12 cellular contexts compared by ENCODE assay signal in genomic region chr9:83218411-83219090, GRCh38.
DNase-seq lines count a peak whose midpoint lies in the region; ATAC-seq and TF ChIP-seq lines count a peak whose summit lies in the region.
"Had no signal": no experiment of that assay in that cellular context is flagged by ENCODE, and none has a peak within 500 bp of the region (broad histone marks: within the 10 kb centered on the region; RNA-seq: fewer than 3 reads in every experiment).

No MANE protein-coding gene starts in this region.

- H3K27me3 Mint-ChIP-seq in effector memory CD8-positive, alpha-beta T cell: peaks cover 34 to 63% of the 10 kb centered on the region in 2 donors
- H3K27me3 Mint-ChIP-seq in activated CD4-positive, alpha-beta memory T cell treated with anti-CD3 and anti-CD28 coated beads for 36 hours: peaks cover 25% of the 10 kb centered on the region
- H3K27me3 Mint-ChIP-seq in stimulated activated naive CD8-positive, alpha-beta T cell treated with anti-CD3 and anti-CD28 coated beads, Interleukin-15, amount 100 ng/mL, for 72 hours: peaks cover 63% of the 10 kb centered on the region

- H3K4me2 ChIP-seq in neural cell (ENCODE audit: low read length): no peak overlapping the region

- TF ChIP-seq POLR2A in upper lobe of left lung (IDR thresholded peaks at IDR 0.05): no peak

- ATAC-seq in left ventricle myocardium superior (no peak), upper lobe of left lung (ENCODE audit: low FRiP score in 2 of 2) (no peak), HG03520 (IDR thresholded peaks at IDR 0.05; ENCODE audit: unreplicated experiment) (no peak)
- no peak for ATAC-seq in effector memory CD8-positive, alpha-beta T cell (replicated peaks)
- ATAC-seq in stimulated activated naive CD8-positive, alpha-beta T cell treated with anti-CD3 and anti-CD28 coated beads, Interleukin-15, amount 100 ng/mL, for 72 hours: no peak

- H3K27ac ChIP-seq in cardiac muscle cell (no peak overlapping the region), neural cell (ENCODE audit: low read length) (no peak overlapping the region), upper lobe of left lung (no peak overlapping the region)
- H3K27ac ChIP-seq: brain microvascular endothelial cell had no signal

- intact Hi-C loops in left ventricle myocardium superior (cut with micrococcal nuclease): loop anchor here (5.0 to 10.0 kb wide), 2 partner anchors 116 to 324 kb away; no protein-coding TSS in a partner anchor
- intact Hi-C loops in activated CD4-positive, alpha-beta memory T cell treated with anti-CD3 and anti-CD28 coated beads for 36 hours (cut with micrococcal nuclease): no loop called here

- DNase-seq in cardiac muscle cell (ENCODE audit: low read depth in 1 of 2, low spot score in 1 of 2) (no peak), left ventricle myocardium superior (no peak), upper lobe of left lung (no peak)
- no peak for DNase-seq in effector memory CD8-positive, alpha-beta T cell
- no peak for DNase-seq in activated CD4-positive, alpha-beta memory T cell treated with anti-CD3 and anti-CD28 coated beads for 36 hours
- no peak for DNase-seq in stimulated activated naive CD8-positive, alpha-beta T cell treated with anti-CD3 and anti-CD28 coated beads, Interleukin-15, amount 100 ng/mL, for 72 hours
- DNase-seq: GDM1, NCI-H1436 treated with DMSO at 0.1 percent for 48 hours had no signal

- TF ChIP-seq EP300 in neural cell (conservative IDR thresholded peaks at IDR 0.05; ENCODE audit: poor library complexity, severe bottlenecking) (no peak), upper lobe of left lung (IDR thresholded peaks at IDR 0.05) (no peak)

- H3K27ac Mint-ChIP-seq in effector memory CD8-positive, alpha-beta T cell: no peak overlapping the region
- no peak overlapping the region for H3K27ac Mint-ChIP-seq in activated CD4-positive, alpha-beta memory T cell treated with anti-CD3 and anti-CD28 coated beads for 36 hours
- no peak overlapping the region for H3K27ac Mint-ChIP-seq in stimulated activated naive CD8-positive, alpha-beta T cell treated with anti-CD3 and anti-CD28 coated beads, Interleukin-15, amount 100 ng/mL, for 72 hours

- no peaks in the 10 kb centered on the region for H3K9me2 ChIP-seq in neural cell (ENCODE audit: insufficient read depth, low read length)

- no peaks in the 10 kb centered on the region for H4K20me1 ChIP-seq in neural cell (ENCODE audit: insufficient read depth)

- H3K79me2 ChIP-seq in neural cell (replicated peaks; ENCODE audit: insufficient read depth, low read length): no peaks in the 10 kb centered on the region

- H3K27me3 ChIP-seq in cardiac muscle cell (no peaks in the 10 kb centered on the region), neural cell (ENCODE audit: insufficient read depth, low read depth, low read length) (no peaks in the 10 kb centered on the region), upper lobe of left lung (no peaks in the 10 kb centered on the region)
- H3K27me3 ChIP-seq: brain microvascular endothelial cell, right atrium auricular region had no signal

- H3K36me3 Mint-ChIP-seq in effector memory CD8-positive, alpha-beta T cell (ENCODE audit: insufficient read depth): no peaks in the 10 kb centered on the region
- H3K36me3 Mint-ChIP-seq in activated CD4-positive, alpha-beta memory T cell treated with anti-CD3 and anti-CD28 coated beads for 36 hours: no peaks in the 10 kb centered on the region

- 75 to 78% methylated on average over 11 of the region's 11 CpGs for WGBS in upper lobe of left lung, 2 donors

- TF ChIP-seq RAD21 in neural cell (conservative IDR thresholded peaks at IDR 0.05): no peak

- POLR2A ChIA-PET in activated CD4-positive, alpha-beta memory T cell treated with anti-CD3 and anti-CD28 coated beads for 36 hours (lab: Charles Lee): no interaction called here

- peaks cover 0 to 8% of the 10 kb centered on the region in 2 donors for H3K9me3 Mint-ChIP-seq in effector memory CD8-positive, alpha-beta T cell
- H3K9me3 Mint-ChIP-seq in activated CD4-positive, alpha-beta memory T cell treated with anti-CD3 and anti-CD28 coated beads for 36 hours: no peaks in the 10 kb centered on the region
- peaks cover 7 to 15% of the 10 kb centered on the region in 2 donors for H3K9me3 Mint-ChIP-seq in stimulated activated naive CD8-positive, alpha-beta T cell treated with anti-CD3 and anti-CD28 coated beads, Interleukin-15, amount 100 ng/mL, for 72 hours

- TF ChIP-seq CTCF in cardiac muscle cell (IDR thresholded peaks at IDR 0.05; ENCODE audit: low read depth, low read length) (no peak), neural cell (IDR thresholded peaks at IDR 0.05; ENCODE audit: poor library complexity, severe bottlenecking) (no peak), upper lobe of left lung (IDR thresholded peaks at IDR 0.05) (no peak)

- H3F3A ChIP-seq in neural cell (ENCODE audit: insufficient read depth, low read length, poor library complexity, severe bottlenecking): no peaks in the 10 kb centered on the region

- H3K4me1 Mint-ChIP-seq in effector memory CD8-positive, alpha-beta T cell (ENCODE audit: low read depth in 2 of 2): peaks cover 3 to 4% of the 10 kb centered on the region in 2 donors
- H3K4me1 Mint-ChIP-seq in activated CD4-positive, alpha-beta memory T cell treated with anti-CD3 and anti-CD28 coated beads for 36 hours (ENCODE audit: low read depth): peaks cover 2% of the 10 kb centered on the region
- peaks cover 16% of the 10 kb centered on the region for H3K4me1 Mint-ChIP-seq in stimulated activated naive CD8-positive, alpha-beta T cell treated with anti-CD3 and anti-CD28 coated beads, Interleukin-15, amount 100 ng/mL, for 72 hours

- H3K4me3 Mint-ChIP-seq in effector memory CD8-positive, alpha-beta T cell: peak overlapping the region; percentile 25 to 81
- H3K4me3 Mint-ChIP-seq in activated CD4-positive, alpha-beta memory T cell treated with anti-CD3 and anti-CD28 coated beads for 36 hours: no peak overlapping the region
- H3K4me3 Mint-ChIP-seq in stimulated activated naive CD8-positive, alpha-beta T cell treated with anti-CD3 and anti-CD28 coated beads, Interleukin-15, amount 100 ng/mL, for 72 hours: peak overlapping the region in 1 of 2 donors; percentile 22

- H2AFZ ChIP-seq in neural cell (ENCODE audit: low read depth, low read length): no peak overlapping the region

- H3K36me3 ChIP-seq in cardiac muscle cell (no peaks in the 10 kb centered on the region), neural cell (ENCODE audit: insufficient read depth, low read length) (no peaks in the 10 kb centered on the region), upper lobe of left lung (no peaks in the 10 kb centered on the region)
- H3K36me3 ChIP-seq: brain microvascular endothelial cell, right atrium auricular region had no signal

- CTCF ChIA-PET in activated CD4-positive, alpha-beta memory T cell treated with anti-CD3 and anti-CD28 coated beads for 36 hours (lab: Charles Lee): no interaction called here

- H3K9me3 ChIP-seq in cardiac muscle cell (ENCODE audit: low read depth): no peaks in the 10 kb centered on the region
- H3K9me3 ChIP-seq in neural cell (ENCODE audit: low read length): no peaks in the 10 kb centered on the region
- H3K9me3 ChIP-seq in upper lobe of left lung: no peaks in the 10 kb centered on the region
- H3K9me3 ChIP-seq: right atrium auricular region had no signal

- H3K9ac ChIP-seq in neural cell (ENCODE audit: low read length): no peak overlapping the region

- H3K4me1 ChIP-seq in cardiac muscle cell (ENCODE audit: low read depth): peaks cover 22% of the 10 kb centered on the region
- H3K4me1 ChIP-seq in upper lobe of left lung: peaks cover 0 to 16% (median 7%) of the 10 kb centered on the region in 4 donors

- peak overlapping the region; percentile 70 for H3K4me3 ChIP-seq in cardiac muscle cell
- peak overlapping the region; percentile 67 for H3K4me3 ChIP-seq in neural cell (ENCODE audit: low read length)
- H3K4me3 ChIP-seq in upper lobe of left lung: peak overlapping the region in 3 of 4 donors; percentile 41 to 63 (median 62)

TF ChIP-seq in neural cell, 6 proteins besides CTCF, POLR2A, EP300 and RAD21:
- TF ChIP-seq REST (IDR thresholded peaks at IDR 0.05; ENCODE audit: borderline replicate concordance) (no peak), TAF1 (IDR thresholded peaks at IDR 0.05; ENCODE audit: low read depth) (no peak), EZH2 (IDR thresholded peaks at IDR 0.05; ENCODE audit: borderline replicate concordance, insufficient read depth, low read length, poor library complexity, severe bottlenecking) (no peak), POLR2AphosphoS5 (IDR thresholded peaks at IDR 0.05) (no peak), SMC3 (conservative IDR thresholded peaks at IDR 0.05; ENCODE audit: poor library complexity) (no peak), MXI1 (conservative IDR thresholded peaks at IDR 0.05; ENCODE audit: poor library complexity, severe bottlenecking) (no peak)
TF ChIP-seq in neural cell: peak in this region for 0.
